In the genomic region with DNA sequence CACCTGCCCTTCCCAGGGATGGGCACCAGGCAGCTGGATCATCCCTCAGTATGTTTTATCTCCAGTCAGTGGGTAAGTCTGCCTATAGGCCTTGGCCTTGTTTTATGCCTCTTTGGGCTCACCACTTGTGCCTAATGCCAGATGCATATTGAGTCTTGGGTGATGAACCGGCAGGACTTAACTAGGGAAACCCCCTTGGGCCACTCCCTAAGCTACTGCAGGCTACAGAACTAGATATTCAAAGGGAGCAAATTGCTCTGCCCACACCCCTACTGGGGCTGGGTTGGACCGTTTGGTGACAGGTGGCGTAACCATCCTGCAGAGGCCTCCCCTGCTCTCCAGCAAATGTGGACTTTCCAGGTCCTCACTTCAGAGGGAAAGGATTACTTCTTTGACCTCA, we compare ENCODE assay signal across 24 cellular contexts.
"Had no signal": no experiment of that assay in that cellular context is flagged by ENCODE, and none has a peak within 500 bp of the region (broad histone marks: within the 10 kb centered on the region; RNA-seq: fewer than 3 reads in every experiment).

No MANE protein-coding gene starts in this region.

- ATAC-seq: heart left ventricle, left cardiac atrium had no signal

- H3K4me1 ChIP-seq: heart left ventricle, lower lobe of right lung, psoas muscle, right atrium auricular region, spleen, upper lobe of left lung had no signal

- H3K4me3 Mint-ChIP-seq: activated B cell treated with CpG ODN at 0.5 μM for 24 hours; activated CD4-positive, alpha-beta memory T cell treated with anti-CD3 and anti-CD28 coated beads, Interleukin-2, amount 10 ng/mL, durations not matched to agents 7 days and 5 days; activated naive CD4-positive, alpha-beta T cell treated with anti-CD3 and anti-CD28 coated beads, Interleukin-2, amount 50 U/mL, for 24 hours; brain; dendritic cell treated with granulocyte-macrophage colony-stimulating factor and Interleukin-4, amounts not matched to agents 40 ng/mL and 50 ng/mL, for 4 days; natural killer cell treated with Interleukin-12 subunit alpha and Interleukin-12 subunit beta and Interleukin-15 and Interleukin-18, amount 100 ng/mL, for 72 hours; T-helper 1 cell treated with Interleukin-12 subunit alpha and Interleukin-12 subunit beta and Interleukin-4 antibody, amounts not matched to agents 30 μg/mL and 1 μg/mL, for 36 hours had no signal

- H3K36me3 Mint-ChIP-seq: activated naive CD4-positive, alpha-beta T cell treated with anti-CD3 and anti-CD28 coated beads, Interleukin-2, amount 50 U/mL, for 24 hours; brain; natural killer cell treated with Interleukin-12 subunit alpha and Interleukin-12 subunit beta and Interleukin-15 and Interleukin-18, amount 100 ng/mL, for 72 hours had no signal

- H3K9me3 Mint-ChIP-seq: activated B cell treated with CpG ODN at 0.5 μM for 24 hours; activated CD4-positive, alpha-beta memory T cell treated with anti-CD3 and anti-CD28 coated beads, Interleukin-2, amount 10 ng/mL, durations not matched to agents 7 days and 5 days; activated naive CD4-positive, alpha-beta T cell treated with anti-CD3 and anti-CD28 coated beads, Interleukin-2, amount 50 U/mL, for 24 hours; brain; dendritic cell treated with granulocyte-macrophage colony-stimulating factor and Interleukin-4, amounts not matched to agents 40 ng/mL and 50 ng/mL, for 4 days; natural killer cell treated with Interleukin-12 subunit alpha and Interleukin-12 subunit beta and Interleukin-15 and Interleukin-18, amount 100 ng/mL, for 72 hours; T-helper 1 cell treated with Interleukin-12 subunit alpha and Interleukin-12 subunit beta and Interleukin-4 antibody, amounts not matched to agents 30 μg/mL and 1 μg/mL, for 36 hours had no signal

- H3K4me3 ChIP-seq: esophagus squamous epithelium, heart left ventricle, lower lobe of right lung, ovary, psoas muscle, right atrium auricular region, spleen, thoracic aorta, upper lobe of left lung had no signal

- H3K27me3 Mint-ChIP-seq: activated CD4-positive, alpha-beta memory T cell treated with anti-CD3 and anti-CD28 coated beads, Interleukin-2, amount 10 ng/mL, durations not matched to agents 7 days and 5 days; activated naive CD4-positive, alpha-beta T cell treated with anti-CD3 and anti-CD28 coated beads, Interleukin-2, amount 50 U/mL, for 24 hours; natural killer cell treated with Interleukin-12 subunit alpha and Interleukin-12 subunit beta and Interleukin-15 and Interleukin-18, amount 100 ng/mL, for 72 hours had no signal

- H3K36me3 ChIP-seq: esophagus squamous epithelium, heart left ventricle, lower lobe of right lung, ovary, right atrium auricular region, spleen, thoracic aorta, upper lobe of left lung had no signal

- H3K4me1 Mint-ChIP-seq: activated B cell treated with CpG ODN at 0.5 μM for 24 hours; activated CD4-positive, alpha-beta memory T cell treated with anti-CD3 and anti-CD28 coated beads, Interleukin-2, amount 10 ng/mL, durations not matched to agents 7 days and 5 days; activated naive CD4-positive, alpha-beta T cell treated with anti-CD3 and anti-CD28 coated beads, Interleukin-2, amount 50 U/mL, for 24 hours; brain had no signal

- H3K27me3 ChIP-seq: esophagus squamous epithelium, heart left ventricle, ovary, right atrium auricular region, spleen, upper lobe of left lung had no signal

- H3K9me3 ChIP-seq: esophagus squamous epithelium, heart left ventricle, lower lobe of right lung, ovary, psoas muscle, right atrium auricular region, spleen, thoracic aorta, upper lobe of left lung had no signal

- H3K27ac Mint-ChIP-seq: activated B cell treated with CpG ODN at 0.5 μM for 24 hours; activated CD4-positive, alpha-beta memory T cell treated with anti-CD3 and anti-CD28 coated beads, Interleukin-2, amount 10 ng/mL, durations not matched to agents 7 days and 5 days; activated naive CD4-positive, alpha-beta T cell treated with anti-CD3 and anti-CD28 coated beads, Interleukin-2, amount 50 U/mL, for 24 hours; brain; dendritic cell treated with granulocyte-macrophage colony-stimulating factor and Interleukin-4, amounts not matched to agents 40 ng/mL and 50 ng/mL, for 4 days; natural killer cell treated with Interleukin-12 subunit alpha and Interleukin-12 subunit beta and Interleukin-15 and Interleukin-18, amount 100 ng/mL, for 72 hours; T-helper 1 cell treated with Interleukin-12 subunit alpha and Interleukin-12 subunit beta and Interleukin-4 antibody, amounts not matched to agents 30 μg/mL and 1 μg/mL, for 36 hours had no signal

- H3K27ac ChIP-seq: heart left ventricle, lower lobe of right lung, ovary, psoas muscle, right atrium auricular region, spleen, upper lobe of left lung had no signal

- DNase-seq: activated B cell treated with CpG ODN at 0.5 μM for 24 hours; activated CD4-positive, alpha-beta memory T cell treated with anti-CD3 and anti-CD28 coated beads, Interleukin-2, amount 10 ng/mL, durations not matched to agents 7 days and 5 days; activated CD4-positive, alpha-beta T cell treated with anti-CD3 and anti-CD28 coated beads for 4 hours; activated gamma-delta T cell treated with Interleukin-2 at 50 U/mL for 16 hours; anterior cingulate cortex; effector memory CD4-positive, alpha-beta T cell; esophagus squamous epithelium; heart left ventricle; left cardiac atrium; lower lobe of right lung; ovary; psoas muscle; stimulated activated CD4-positive, alpha-beta T cell treated with anti-CD3 and anti-CD28 coated beads, Interleukin-4, amount 100 ng/mL, for 1 hour; stimulated activated naive CD4-positive, alpha-beta T cell; T1000 had no signal
